Comparison of ENCODE assay signal across 8 cellular contexts in the genomic region with DNA sequence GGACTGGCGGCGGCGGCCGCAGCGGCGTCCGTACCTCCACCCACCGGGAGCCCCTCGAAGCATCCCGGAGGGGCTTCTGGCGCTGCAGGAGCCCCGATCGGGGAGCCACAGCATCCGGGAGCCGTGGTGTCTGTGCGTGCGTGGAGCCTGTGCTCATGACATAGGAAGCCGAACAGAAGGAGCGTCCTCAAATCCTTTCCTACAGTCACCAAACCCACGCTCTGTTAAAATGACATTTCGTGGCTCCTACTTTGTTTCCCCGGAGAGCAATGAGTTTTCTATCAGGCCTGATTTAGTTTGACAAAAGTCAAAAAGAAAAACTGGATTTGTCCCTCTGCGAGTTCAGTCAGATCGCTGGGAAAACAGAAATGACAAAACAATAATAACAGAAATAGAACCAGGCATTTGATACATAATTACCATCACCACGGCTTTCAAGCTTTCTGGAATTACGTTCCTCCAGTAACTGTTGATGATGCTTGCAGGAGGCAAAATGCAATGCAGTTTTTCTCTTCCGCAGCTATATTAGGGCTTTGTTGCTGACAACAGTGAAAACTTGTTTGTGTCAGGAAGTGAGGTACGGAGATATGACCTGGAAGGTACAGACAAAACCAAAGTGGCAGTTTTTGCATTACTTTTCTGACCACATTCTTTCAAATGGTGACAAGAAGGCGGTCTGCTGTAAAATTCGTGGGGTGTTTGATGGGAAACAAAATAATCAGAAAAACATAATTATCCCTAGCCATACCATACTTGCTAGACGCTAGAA.
DNase-seq lines count a peak whose midpoint lies in the region; ATAC-seq and TF ChIP-seq lines count a peak whose summit lies in the region.

No MANE protein-coding gene starts in this region.

- peaks cover 52% of the 10 kb centered on the region for H3K4me1 ChIP-seq in CD4-positive, alpha-beta memory T cell (ENCODE audit: insufficient read depth, low read length)
- H3K4me1 ChIP-seq in H9 (ENCODE audit: insufficient read depth, low read length), result peaks cover 10% of the 10 kb centered on the region
- H3K4me1 ChIP-seq in parathyroid adenoma, result peaks cover 9% of the 10 kb centered on the region

- H3K4me1 Mint-ChIP-seq in CD4-positive, alpha-beta memory T cell, result peaks cover 45 to 82% (median 51%) of the 10 kb centered on the region in 4 donors
- H3K4me1 Mint-ChIP-seq in H9 (peaks cover 38 to 46% of the 10 kb centered on the region in 2 experiments), activated B cell treated with CpG ODN at 0.5 μM for 24 hours (peaks cover 73% of the 10 kb centered on the region)

- H3K56ac ChIP-seq in H9 (ENCODE audit: insufficient read length, low read depth, low read length), result no peak overlapping the region

- H3K4ac ChIP-seq in H9 (ENCODE audit: low read depth, low read length), result no peak overlapping the region

- no peak overlapping the region for H3K14ac ChIP-seq in H9 (ENCODE audit: insufficient read depth, low read length)

- H2BK15ac ChIP-seq in H9 (ENCODE audit: low read depth, low read length), result no peak overlapping the region

- no peak overlapping the region for H2AK5ac ChIP-seq in H9 (ENCODE audit: insufficient read length, low read length)

- no peak overlapping the region for H2BK5ac ChIP-seq in H9 (ENCODE audit: insufficient read length, low read length)

- H3K4me3 Mint-ChIP-seq in CD4-positive, alpha-beta memory T cell, result peak overlapping the region; percentile 84 to 99 (median 98)
- H3K4me3 Mint-ChIP-seq in H9, result peak overlapping the region; percentile 88 to 98
- peak overlapping the region; percentile 99 for H3K4me3 Mint-ChIP-seq in activated B cell treated with CpG ODN at 0.5 μM for 24 hours

- no peak overlapping the region for H4K91ac ChIP-seq in H9 (ENCODE audit: insufficient read length, low read depth, low read length)

- no peak overlapping the region for H2BK12ac ChIP-seq in H9 (ENCODE audit: insufficient read length, low read depth, low read length)

- H2AFZ ChIP-seq in H9 (ENCODE audit: low read length) (no peak overlapping the region), parathyroid adenoma (peak overlapping the region; percentile 90)

- WGBS in H9 (ENCODE audit: extremely low coverage, insufficient read length, low lambda C conversion rate), result no CpG with 5 or more reads among the region's 31 CpGs

- no peak for ATAC-seq in activated B cell treated with CpG ODN at 0.5 μM for 24 hours (ENCODE audit: low read depth)
- no peak for ATAC-seq in HG02884 (IDR thresholded peaks at IDR 0.05; ENCODE audit: unreplicated experiment)

- H3K9ac ChIP-seq in H9 (ENCODE audit: extremely low read depth, insufficient read length, low read length) (peak overlapping the region; percentile 30), parathyroid adenoma (peak overlapping the region; percentile 96)

- H3K18ac ChIP-seq in H9 (ENCODE audit: insufficient read length, low read depth, low read length), result no peak overlapping the region

- H3K23ac ChIP-seq in H9 (ENCODE audit: insufficient read length, low read depth, low read length), result no peak overlapping the region

- H3K4me2 ChIP-seq in H9 (ENCODE audit: insufficient read depth, insufficient read length, low read length) (peak overlapping the region; percentile 93), parathyroid adenoma (ENCODE audit: low read length) (peak overlapping the region; percentile 78)

- H3K4me3 ChIP-seq in CD4-positive, alpha-beta memory T cell (ENCODE audit: low read length in 2 of 2), result peak overlapping the region; percentile 26 to 98
- H3K4me3 ChIP-seq in fibroblast of the aortic adventitia (ENCODE audit: low read depth, low read length), result peak overlapping the region; percentile 98
- H3K4me3 ChIP-seq in parathyroid adenoma (ENCODE audit: low read depth, low read length), result peak overlapping the region; percentile 94

- peaks cover 0 to 1% of the 10 kb centered on the region in 2 donors for H3K27me3 Mint-ChIP-seq in CD4-positive, alpha-beta memory T cell
- H3K27me3 Mint-ChIP-seq in H9 (ENCODE audit: low read depth), result peaks cover 34% of the 10 kb centered on the region
- H3K27me3 Mint-ChIP-seq in activated B cell treated with CpG ODN at 0.5 μM for 24 hours, result no peaks in the 10 kb centered on the region

- H2BK120ac ChIP-seq in H9 (ENCODE audit: low read depth, low read length, poor library complexity, severe bottlenecking), result no peak overlapping the region

- TF ChIP-seq CTCF in H9 (conservative IDR thresholded peaks at IDR 0.05) (no peak), activated B cell treated with CpG ODN at 0.5 μM for 24 hours (IDR thresholded peaks at IDR 0.05) (no peak), fibroblast of the aortic adventitia (IDR thresholded peaks at IDR 0.05; ENCODE audit: insufficient read depth, low read length) (no peak), parathyroid adenoma (IDR thresholded peaks at IDR 0.05) (peak; percentile 2)

- H4K20me1 ChIP-seq in H9 (ENCODE audit: control insufficient read depth, insufficient read depth, insufficient read length), result no peaks in the 10 kb centered on the region

- H4K8ac ChIP-seq in H9 (replicated peaks; ENCODE audit: insufficient read length, low read depth, low read length), result no peak overlapping the region

- POLR2A ChIA-PET in CD4-positive, alpha-beta memory T cell (lab: Charles Lee; ENCODE audit: partially characterized antibody), result interaction anchor here (0.6 to 9.5 kb wide), 22 partner anchors 9 to 257 kb away, joined by 3 to 176 read pairs (median 6); partner anchors contain the start of gene MKLN1
- POLR2A ChIA-PET in activated B cell treated with CpG ODN at 0.5 μM for 24 hours (lab: Charles Lee), result interaction anchor here (0.9 to 4.9 kb wide), 11 partner anchors 9 to 279 kb away, joined by 3 to 51 read pairs (median 9); partner anchors contain the start of gene MKLN1

- no peaks in the 10 kb centered on the region for H3K27me3 ChIP-seq in CD4-positive, alpha-beta memory T cell (ENCODE audit: insufficient read depth, low read length)
- no peaks in the 10 kb centered on the region; the same call in 1 of the 2 replicates for H3K27me3 ChIP-seq in H9 (ENCODE audit: insufficient read depth, low read length)
- H3K27me3 ChIP-seq in parathyroid adenoma (ENCODE audit: control insufficient read depth, insufficient read depth, low read length), result no peaks in the 10 kb centered on the region

- peak overlapping the region; percentile 99 for H3K27ac ChIP-seq in CD4-positive, alpha-beta memory T cell (ENCODE audit: low read depth, low read length)
- no peak overlapping the region for H3K27ac ChIP-seq in H9 (ENCODE audit: insufficient read length, low read depth, low read length)
- H3K27ac ChIP-seq in parathyroid adenoma, result peak overlapping the region; percentile 99

- no peaks in the 10 kb centered on the region for H3K9me3 ChIP-seq in CD4-positive, alpha-beta memory T cell (ENCODE audit: control insufficient read depth in 1 of 2, low read length in 2 of 2)
- no peaks in the 10 kb centered on the region for H3K9me3 ChIP-seq in H9 (ENCODE audit: control insufficient read depth, low read depth, low read length)
- H3K9me3 ChIP-seq in parathyroid adenoma (ENCODE audit: control insufficient read depth, low read length), result no peaks in the 10 kb centered on the region

- CTCF ChIA-PET in CD4-positive, alpha-beta memory T cell (lab: Charles Lee; ENCODE audit: partially characterized antibody), result interaction anchor here (0.6 to 2.0 kb wide), 8 partner anchors 19 to 316 kb away, joined by 3 to 15 read pairs (median 4); no protein-coding TSS in a partner anchor
- CTCF ChIA-PET in activated B cell treated with CpG ODN at 0.5 μM for 24 hours (lab: Charles Lee), result interaction anchor here (1.0 kb wide), 1 partner anchor 70 kb away, joined by 3 read pairs; no protein-coding TSS in a partner anchor

- peaks cover 40% of the 10 kb centered on the region for H3K23me2 ChIP-seq in H9 (ENCODE audit: insufficient read length, low read depth, low read length, poor library complexity, severe bottlenecking)

- H3K79me2 ChIP-seq in H9 (ENCODE audit: insufficient read depth, low read length) (peaks cover 2% of the 10 kb centered on the region; the same call in 1 of the 2 replicates), parathyroid adenoma (peaks cover 31% of the 10 kb centered on the region)

- H3K36me3 Mint-ChIP-seq in CD4-positive, alpha-beta memory T cell, result peaks cover 18 to 43% of the 10 kb centered on the region in 2 donors
- H3K36me3 Mint-ChIP-seq in H9 (ENCODE audit: insufficient read depth in 1 of 3, low read depth in 3 of 3) (no peaks in the 10 kb centered on the region), activated B cell treated with CpG ODN at 0.5 μM for 24 hours (ENCODE audit: low read depth) (peaks cover 32% of the 10 kb centered on the region)

- peak overlapping the region; percentile 95 to 100 (median 99) for H3K27ac Mint-ChIP-seq in CD4-positive, alpha-beta memory T cell
- no peak overlapping the region; a peak in 1 of 7 replicates for H3K27ac Mint-ChIP-seq in H9
- H3K27ac Mint-ChIP-seq in activated B cell treated with CpG ODN at 0.5 μM for 24 hours, result peak overlapping the region; percentile 99

- H4K5ac ChIP-seq in H9 (ENCODE audit: insufficient read length, low read depth, low read length), result no peak overlapping the region

- peaks cover 0 to 4% (median 0%) of the 10 kb centered on the region in 8 donors for H3K9me3 Mint-ChIP-seq in CD4-positive, alpha-beta memory T cell
- no peaks in the 10 kb centered on the region for H3K9me3 Mint-ChIP-seq in H9
- no peaks in the 10 kb centered on the region for H3K9me3 Mint-ChIP-seq in activated B cell treated with CpG ODN at 0.5 μM for 24 hours

- intact Hi-C loops in CD4-positive, alpha-beta memory T cell (cut with micrococcal nuclease), result loop anchor here (1.0 to 10.0 kb wide), 10 partner anchors 36 to 219 kb away; partner anchors contain the start of gene MKLN1
- intact Hi-C loops in activated B cell treated with CpG ODN at 0.5 μM for 24 hours (cut with micrococcal nuclease), result loop anchor here (1.0 to 5.0 kb wide), 4 partner anchors 16 to 219 kb away; partner anchors contain the start of gene MKLN1

- DNase-seq in CD4-positive, alpha-beta memory T cell, result peak; percentile 82 to 88 (median 83)
- DNase-seq in H9, result no peak
- peak; percentile 62 for DNase-seq in activated B cell treated with CpG ODN at 0.5 μM for 24 hours
- peak; percentile 59 for DNase-seq in fibroblast of the aortic adventitia (ENCODE audit: low read depth)
- no peak for DNase-seq in SIG-M5 (lab: John Stamatoyannopoulos, UW)
- DNase-seq in SKM-1 treated with dmso at 0.1 percent for 144 hours (lab: John Stamatoyannopoulos, UW; ENCODE audit: unreplicated experiment), result no peak

- H3K36me3 ChIP-seq in CD4-positive, alpha-beta memory T cell (ENCODE audit: insufficient read depth, low read length), result no peaks in the 10 kb centered on the region
- H3K36me3 ChIP-seq in parathyroid adenoma (ENCODE audit: control insufficient read depth, insufficient read depth, low read length), result no peaks in the 10 kb centered on the region

- H2BK20ac ChIP-seq in H9 (ENCODE audit: low read depth, low read length, poor library complexity, severe bottlenecking), result no peak overlapping the region

- no peaks in the 10 kb centered on the region for H3K79me1 ChIP-seq in H9 (ENCODE audit: insufficient read depth, low read depth, low read length, poor library complexity, severe bottlenecking)

- no peak overlapping the region for H3T11ph ChIP-seq in H9 (ENCODE audit: low read length)

Comparison
In these comparisons a context has a peak if more than half of its experiments do, and no peak if none do; other contexts are left out.
1. DNase-seq: peak in CD4-positive, alpha-beta memory T cell (5 of 5), activated B cell treated with CpG ODN at 0.5 μM for 24 hours (single experiment) and fibroblast of the aortic adventitia (single experiment); none in H9 (single experiment), SIG-M5 (single experiment) and SKM-1 treated with dmso at 0.1 percent for 144 hours (single experiment).
2. H3K27ac Mint-ChIP-seq: peak in CD4-positive, alpha-beta memory T cell (7 of 7) and activated B cell treated with CpG ODN at 0.5 μM for 24 hours (single experiment); none in H9 (0 of 3).
3. Peak in every context shown above with its lines, with median percentiles within 50 percentile points of each other: H3K4me3 ChIP-seq and H3K4me3 Mint-ChIP-seq.